ENCODE assay signal across 26 cellular contexts in the genomic region with DNA sequence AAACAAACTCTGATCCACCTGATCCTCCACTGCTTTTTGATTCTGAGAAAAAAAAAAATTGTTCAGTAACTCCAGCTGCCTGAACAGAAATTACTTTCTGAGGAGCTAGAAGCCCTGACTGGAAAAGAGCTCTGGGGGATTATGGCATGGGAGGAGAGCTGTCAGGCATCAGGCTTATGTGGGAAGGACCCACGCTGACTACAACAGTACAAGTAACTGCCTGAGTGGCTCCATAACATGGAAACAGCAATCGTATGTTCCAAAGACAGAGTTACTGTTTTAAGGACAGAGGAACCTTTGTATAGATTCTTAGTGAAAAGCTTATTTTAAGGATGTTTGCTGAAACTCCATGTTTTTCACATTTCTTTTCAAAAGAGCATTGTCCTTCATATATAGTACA.
A peak's percentile ranks its signal among the peaks of the same experiment; 100 is the strongest.
DNase-seq lines count a peak whose midpoint lies in the region; ATAC-seq and TF ChIP-seq lines count a peak whose summit lies in the region.
"Had no signal": no experiment of that assay in that cellular context is flagged by ENCODE, and none has a peak within 500 bp of the region (broad histone marks: within the 10 kb centered on the region; RNA-seq: fewer than 3 reads in every experiment).

No MANE protein-coding gene starts in this region.

- no peak overlapping the region for H3K9ac ChIP-seq in parathyroid adenoma

- H3K36me3 ChIP-seq in parathyroid adenoma (ENCODE audit: control insufficient read depth, insufficient read depth, low read length) (no peaks in the 10 kb centered on the region), tibial artery (peaks cover 25 to 45% (median 29%) of the 10 kb centered on the region in 3 donors)

- H3K4me3 ChIP-seq in parathyroid adenoma (ENCODE audit: low read depth, low read length): no peak overlapping the region
- no peak overlapping the region for H3K4me3 ChIP-seq in tibial artery
- H3K4me3 ChIP-seq: GM23338, prostate gland had no signal

- H3K9me3 ChIP-seq in parathyroid adenoma (ENCODE audit: control insufficient read depth, low read length) (no peaks in the 10 kb centered on the region), tibial artery (no peaks in the 10 kb centered on the region)
- H3K9me3 ChIP-seq: prostate gland had no signal

- H3K27ac ChIP-seq in parathyroid adenoma: peak overlapping the region; percentile 79
- peak overlapping the region; percentile 17 to 46 for H3K27ac ChIP-seq in tibial artery
- H3K27ac ChIP-seq: 22Rv1, prostate gland had no signal

- H3K27me3 ChIP-seq in parathyroid adenoma (ENCODE audit: control insufficient read depth, insufficient read depth, low read length) (no peaks in the 10 kb centered on the region), tibial artery (no peaks in the 10 kb centered on the region)

- peaks cover 6% of the 10 kb centered on the region for H3K4me1 ChIP-seq in parathyroid adenoma
- peaks cover 0 to 23% (median 1%) of the 10 kb centered on the region in 4 donors for H3K4me1 ChIP-seq in tibial artery
- H3K4me1 ChIP-seq: prostate gland had no signal

- peak; percentile 19 for DNase-seq in NCI-H82 (lab: John Stamatoyannopoulos, UW)
- DNase-seq in NCI-H82 treated with DMSO at 0.1 percent for 48 hours (lab: John Stamatoyannopoulos, UW; ENCODE audit: unreplicated experiment): no peak
- peak; percentile 64 for DNase-seq in epidermal melanocyte (ENCODE audit: insufficient read length, low spot score)
- no peak for DNase-seq in tibial artery
- DNase-seq in DMS 273 (lab: John Stamatoyannopoulos, UW; ENCODE audit: unreplicated experiment): no peak
- no peak for DNase-seq in activated CD4-positive, alpha-beta T cell treated with anti-CD3 and anti-CD28 coated beads for 1 hour
- DNase-seq: activated CD4-positive, alpha-beta T cell treated with anti-CD3 and anti-CD28 coated beads, Interleukin-2, amount 10 ng/mL, durations not matched to agents 7 days and 5 days; activated naive CD8-positive, alpha-beta T cell treated with anti-CD3 and anti-CD28 coated beads, Interleukin-2, amount 50 U/mL, for 24 hours; activated T-cell treated with anti-CD3 and anti-CD28 coated beads, Interleukin-2, amount 50 U/mL, for 4 hours; Calu3; effector CD4-positive, alpha-beta T cell; EL; HFFc6; Kasumi-1; kidney glomerular epithelial cell; NCI-H1436; NCI-H2107; PC-3; SHP77 treated with DMSO at 0.1 percent for 48 hours; stimulated activated CD4-positive, alpha-beta T cell treated with anti-CD3 and anti-CD28 coated beads, Interleukin-2, amount 100 ng/mL, for 24 hours; T-helper 9 cell had no signal

- no peaks in the 10 kb centered on the region for H3K79me2 ChIP-seq in parathyroid adenoma

- H2AFZ ChIP-seq in parathyroid adenoma: peak overlapping the region; percentile 59
- H2AFZ ChIP-seq: GM23338 had no signal

- intact Hi-C loops in tibial artery (cut with DNase I; ENCODE audit: low total_unique reads): no loop called here

- no peak overlapping the region for H3K4me2 ChIP-seq in parathyroid adenoma (ENCODE audit: low read length)
- H3K4me2 ChIP-seq: GM23338 had no signal

- TF ChIP-seq CTCF in parathyroid adenoma (IDR thresholded peaks at IDR 0.05): no peak
- no peak for TF ChIP-seq CTCF in tibial artery (IDR thresholded peaks at IDR 0.05)

- no peak for ATAC-seq in GM18868 (IDR thresholded peaks at IDR 0.05; ENCODE audit: unreplicated experiment)
- ATAC-seq: activated naive CD8-positive, alpha-beta T cell treated with anti-CD3 and anti-CD28 coated beads, Interleukin-2, amount 50 U/mL, for 24 hours; activated T-cell treated with anti-CD3 and anti-CD28 coated beads, Interleukin-2, amount 50 U/mL, for 4 hours; GM23338; PC-3 had no signal

Comparison
In these comparisons a context has a peak if more than half of its experiments do, and no peak if none do; other contexts are left out.
1. DNase-seq: peak in NCI-H82 (single experiment) and epidermal melanocyte (single experiment); none in NCI-H82 treated with DMSO at 0.1 percent for 48 hours (single experiment), tibial artery (0 of 2), DMS 273 (single experiment) and activated CD4-positive, alpha-beta T cell treated with anti-CD3 and anti-CD28 coated beads for 1 hour (single experiment).